In genomic region chr11:78202733-78203167, GRCh38 we compare ENCODE assay signal across 11 cellular contexts. TPM values are rescaled to one million over a fixed set of nuclear protein-coding genes. Genes with fewer than 3 reads are reported as not detected.
DNase-seq lines count a peak whose midpoint lies in the region; ATAC-seq lines count a peak whose summit lies in the region.
"Had no signal": no experiment of that assay in that cellular context is flagged by ENCODE, and none has a peak within 500 bp of the region (broad histone marks: within the 10 kb centered on the region; RNA-seq: fewer than 3 reads in every experiment).

No MANE protein-coding gene starts in this region.

- ATAC-seq in T-cell (replicated peaks in 1 of 4), result peak; percentile 83 to 91 (median 89)
- ATAC-seq in natural killer cell treated with Interleukin-12 subunit alpha and Interleukin-12 subunit beta and Interleukin-15 and Interleukin-18, amount 100 ng/mL, for 72 hours, result peak; percentile 55 to 69
- ATAC-seq in GM19397 (IDR thresholded peaks at IDR 0.05; ENCODE audit: unreplicated experiment), result no peak
- ATAC-seq in GM21423 (IDR thresholded peaks at IDR 0.05; ENCODE audit: unreplicated experiment), result no peak
- ATAC-seq: body of pancreas had no signal

- CTCF ChIA-PET in CD4-positive, alpha-beta memory T cell (lab: Charles Lee; ENCODE audit: partially characterized antibody), result interaction anchor here (0.7 to 1.6 kb wide), 5 partner anchors 9 to 215 kb away, joined by 3 to 6 read pairs (median 4); partner anchors contain the start of genes ALG8 and GAB2
- CTCF ChIA-PET in T-cell (lab: Charles Lee), result interaction anchor here (0.7 to 1.7 kb wide), 5 partner anchors 13 to 362 kb away, joined by 3 to 6 read pairs (median 5); partner anchors contain the start of genes ALG8 (in 1 of the 2) and KCTD21 (in 1 of the 2)

- H3K36me3 ChIP-seq in CD4-positive, alpha-beta memory T cell (ENCODE audit: insufficient read depth, low read length), result no peaks in the 10 kb centered on the region

- H3K9me3 ChIP-seq in CD4-positive, alpha-beta memory T cell (ENCODE audit: control insufficient read depth in 1 of 2, low read length in 2 of 2), result no peaks in the 10 kb centered on the region
- H3K9me3 ChIP-seq: body of pancreas had no signal

- peaks cover 15 to 17% of the 10 kb centered on the region in 2 donors for H3K36me3 Mint-ChIP-seq in CD4-positive, alpha-beta memory T cell
- peaks cover 21% of the 10 kb centered on the region for H3K36me3 Mint-ChIP-seq in T-cell
- no peaks in the 10 kb centered on the region for H3K36me3 Mint-ChIP-seq in natural killer cell treated with Interleukin-12 subunit alpha and Interleukin-12 subunit beta and Interleukin-15 and Interleukin-18, amount 100 ng/mL, for 72 hours

- no peaks in the 10 kb centered on the region for H3K27me3 Mint-ChIP-seq in CD4-positive, alpha-beta memory T cell
- H3K27me3 Mint-ChIP-seq in T-cell, result no peaks in the 10 kb centered on the region
- no peaks in the 10 kb centered on the region for H3K27me3 Mint-ChIP-seq in natural killer cell treated with Interleukin-12 subunit alpha and Interleukin-12 subunit beta and Interleukin-15 and Interleukin-18, amount 100 ng/mL, for 72 hours

- peak overlapping the region; percentile 81 to 94 (median 86) for H3K4me3 Mint-ChIP-seq in CD4-positive, alpha-beta memory T cell
- peak overlapping the region; percentile 73 to 85 (median 84) for H3K4me3 Mint-ChIP-seq in T-cell
- peak overlapping the region; percentile 61 for H3K4me3 Mint-ChIP-seq in natural killer cell treated with Interleukin-12 subunit alpha and Interleukin-12 subunit beta and Interleukin-15 and Interleukin-18, amount 100 ng/mL, for 72 hours

- POLR2A ChIA-PET in CD4-positive, alpha-beta memory T cell (lab: Charles Lee; ENCODE audit: partially characterized antibody), result interaction anchor here (0.7 to 3.1 kb wide), 10 partner anchors 9 to 372 kb away, joined by 3 to 53 read pairs (median 5); partner anchors contain the start of genes ALG8, GAB2, KCTD21 and NARS2
- POLR2A ChIA-PET in T-cell (lab: Charles Lee), result interaction anchor here (0.6 to 2.6 kb wide), 8 partner anchors 8 to 202 kb away, joined by 3 to 22 read pairs (median 6); partner anchors contain the start of genes ALG8 (in 2 of the 2), KCTD21 (in 2 of the 2) and USP35 (in 2 of the 2)

- peak overlapping the region; percentile 91 to 99 (median 97) for H3K27ac Mint-ChIP-seq in CD4-positive, alpha-beta memory T cell
- peak overlapping the region; percentile 96 to 97 for H3K27ac Mint-ChIP-seq in T-cell
- H3K27ac Mint-ChIP-seq in natural killer cell treated with Interleukin-12 subunit alpha and Interleukin-12 subunit beta and Interleukin-15 and Interleukin-18, amount 100 ng/mL, for 72 hours, result peak overlapping the region; percentile 34 to 69

- H3K4me1 Mint-ChIP-seq in CD4-positive, alpha-beta memory T cell, result peaks cover 31 to 54% (median 33%) of the 10 kb centered on the region in 4 donors
- peaks cover 46 to 54% (median 48%) of the 10 kb centered on the region in 3 donors for H3K4me1 Mint-ChIP-seq in T-cell
- peaks cover 23 to 24% of the 10 kb centered on the region in 2 donors for H3K4me1 Mint-ChIP-seq in natural killer cell treated with Interleukin-12 subunit alpha and Interleukin-12 subunit beta and Interleukin-15 and Interleukin-18, amount 100 ng/mL, for 72 hours (ENCODE audit: low read depth in 2 of 2)

- no peaks in the 10 kb centered on the region for H3K9me3 Mint-ChIP-seq in CD4-positive, alpha-beta memory T cell
- no peaks in the 10 kb centered on the region for H3K9me3 Mint-ChIP-seq in T-cell
- no peaks in the 10 kb centered on the region for H3K9me3 Mint-ChIP-seq in natural killer cell treated with Interleukin-12 subunit alpha and Interleukin-12 subunit beta and Interleukin-15 and Interleukin-18, amount 100 ng/mL, for 72 hours

- DNase-seq in CD4-positive, alpha-beta memory T cell, result peak; percentile 76 to 94 (median 79)
- DNase-seq in T-cell (peak; percentile 27 to 80 (median 60)), Ammon's horn (ENCODE audit: low spot score) (no peak), HuH-7.5 (ENCODE audit: low spot score) (no peak)
- DNase-seq in activated T-helper 9 cell treated with anti-CD3 and anti-CD28 coated beads, Interleukin-2, amount 50 U/mL, for 16 hours (ENCODE audit: low read depth), result peak; percentile 10
- peak; percentile 49 for DNase-seq in natural killer cell treated with Interleukin-12 subunit alpha and Interleukin-12 subunit beta and Interleukin-15 and Interleukin-18, amount 100 ng/mL, for 72 hours (ENCODE audit: low spot score)

- H3K27me3 ChIP-seq in CD4-positive, alpha-beta memory T cell (ENCODE audit: insufficient read depth, low read length), result no peaks in the 10 kb centered on the region
- H3K27me3 ChIP-seq: body of pancreas, hepatocyte had no signal

- intact Hi-C loops in CD4-positive, alpha-beta memory T cell (cut with micrococcal nuclease), result loop anchor here (1.0 kb wide), 2 partner anchors 14 to 63 kb away; partner anchors contain the start of genes ALG8, KCTD21 and USP35

- H3K4me1 ChIP-seq in CD4-positive, alpha-beta memory T cell (ENCODE audit: insufficient read depth, low read length), result peaks cover 39% of the 10 kb centered on the region
- H3K4me1 ChIP-seq: body of pancreas had no signal

- H3K27ac ChIP-seq in CD4-positive, alpha-beta memory T cell (ENCODE audit: low read depth, low read length), result peak overlapping the region; percentile 73
- H3K27ac ChIP-seq: body of pancreas, C4-2B, hepatocyte had no signal

- peak overlapping the region; percentile 41 to 54 for H3K4me3 ChIP-seq in CD4-positive, alpha-beta memory T cell (ENCODE audit: low read length in 2 of 2)
- H3K4me3 ChIP-seq: body of pancreas, hepatocyte had no signal

RNA-seq across cellular contexts. Expression of gene USP35, which starts 14.0 kb away (rescaled TPM):
- total RNA-seq in CD4-positive, alpha-beta memory T cell, result 10 to 100 TPM; 12.4 to 14.3 TPM
- polyA plus RNA-seq in CD4-positive, alpha-beta memory T cell, result 1 to 10 TPM in 1 of 2 donors, under 1 TPM in 1; 0.11 to 1.2 TPM
- total RNA-seq in T-cell, result 10 to 100 TPM; 14.3 to 18.1 (median 15.4) TPM
- total RNA-seq in natural killer cell treated with Interleukin-12 subunit alpha and Interleukin-12 subunit beta and Interleukin-15 and Interleukin-18, amount 100 ng/mL, for 72 hours, result 1 to 10 TPM; 7.2 to 7.9 TPM

RNA-seq across cellular contexts. Expression of gene KCTD21, which starts 14.3 kb away (rescaled TPM):
- 1 to 10 TPM; 8.0 to 8.6 TPM for total RNA-seq in CD4-positive, alpha-beta memory T cell
- polyA plus RNA-seq in CD4-positive, alpha-beta memory T cell, result 1 to 10 TPM in 1 of 2 donors, under 1 TPM in 1; 0.88 to 2.6 TPM
- 10 to 100 TPM in 2 of 5 donors, 1 to 10 TPM in 3; 3.4 to 13.2 (median 9.7) TPM for total RNA-seq in T-cell
- 1 to 10 TPM; 3.6 to 9.4 TPM for total RNA-seq in natural killer cell treated with Interleukin-12 subunit alpha and Interleukin-12 subunit beta and Interleukin-15 and Interleukin-18, amount 100 ng/mL, for 72 hours

Comparison
In these comparisons a context has a peak if more than half of its experiments do, and no peak if none do; other contexts are left out.
1. DNase-seq: peak in CD4-positive, alpha-beta memory T cell (5 of 5), T-cell (34 of 34), activated T-helper 9 cell treated with anti-CD3 and anti-CD28 coated beads, Interleukin-2, amount 50 U/mL, for 16 hours (single experiment) and natural killer cell treated with Interleukin-12 subunit alpha and Interleukin-12 subunit beta and Interleukin-15 and Interleukin-18, amount 100 ng/mL, for 72 hours (single experiment); none in Ammon's horn (single experiment) and HuH-7.5 (single experiment).
2. ATAC-seq: peak in T-cell (4 of 4) and natural killer cell treated with Interleukin-12 subunit alpha and Interleukin-12 subunit beta and Interleukin-15 and Interleukin-18, amount 100 ng/mL, for 72 hours (2 of 2); none in GM19397 (single experiment) and GM21423 (single experiment).
3. Peak in every context shown above with its lines, with median percentiles within 50 percentile points of each other: H3K27ac Mint-ChIP-seq and H3K4me3 Mint-ChIP-seq.